23 cellular contexts compared by ENCODE assay signal in the genomic region with DNA sequence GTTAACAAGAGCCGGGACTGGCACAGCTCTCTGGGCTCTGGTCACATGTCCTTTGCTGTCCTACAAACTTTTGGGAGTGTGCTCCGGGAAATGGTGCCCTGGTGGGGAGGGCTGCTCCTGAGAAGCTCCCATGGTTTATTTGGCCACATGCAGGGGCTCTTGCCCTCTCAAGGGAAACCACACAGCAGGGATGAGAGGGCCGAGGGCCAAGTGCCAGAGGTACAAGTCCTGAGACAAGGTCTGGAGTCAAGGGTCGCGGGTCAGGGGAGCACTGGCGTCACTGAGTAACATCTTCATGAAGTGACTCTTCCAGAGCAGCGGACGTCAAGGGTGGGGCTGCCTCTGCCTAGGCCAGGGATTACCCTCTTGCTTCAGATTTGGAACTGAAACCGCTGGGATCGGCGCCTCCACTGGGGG.
"Had no signal": no experiment of that assay in that cellular context is flagged by ENCODE, and none has a peak within 500 bp of the region (broad histone marks: within the 10 kb centered on the region; RNA-seq: fewer than 3 reads in every experiment).

No MANE protein-coding gene starts in this region.

- H3K4me3 Mint-ChIP-seq: mesothelial cell of epicardium had no signal

- H3K27ac ChIP-seq: coronary artery, dorsolateral prefrontal cortex, esophagus squamous epithelium, gastrocnemius medialis, heart right ventricle, left lung, lower lobe of right lung had no signal

- H3K4me3 ChIP-seq: coronary artery, dorsolateral prefrontal cortex, esophagus squamous epithelium, gastrocnemius medialis, heart right ventricle, left lung, lower lobe of right lung, mucosa of descending colon had no signal

- H3K27ac Mint-ChIP-seq: mesothelial cell of epicardium had no signal

- H3K4me1 Mint-ChIP-seq: mesothelial cell of epicardium had no signal

- H3K4me1 ChIP-seq: esophagus squamous epithelium, gastrocnemius medialis, heart right ventricle, left lung, lower lobe of right lung had no signal

- FAIRE-seq: colon, endothelial cell of umbilical vein, islet of Langerhans, keratinocyte had no signal

- H3K36me3 ChIP-seq: esophagus squamous epithelium, gastrocnemius medialis, heart right ventricle, left lung, lower lobe of right lung had no signal

- H3K27me3 ChIP-seq: gastrocnemius medialis had no signal

- DNase-seq: dermis blood vessel endothelial cell; dorsolateral prefrontal cortex; effector CD4-positive, alpha-beta T cell; effector memory CD4-positive, alpha-beta T cell; esophagus squamous epithelium; foreskin fibroblast; foreskin melanocyte; gastrocnemius medialis; glutamatergic neuron; heart right ventricle; hippocampal formation; left cardiac atrium; left lung; left ventricle myocardium superior; lower lobe of right lung; mesenchymal stem cell; mucosa of descending colon had no signal

- ATAC-seq: gastrocnemius medialis, heart right ventricle, left cardiac atrium, left lung, left ventricle myocardium superior, lower lobe of right lung, mucosa of descending colon had no signal

- H3K36me3 Mint-ChIP-seq: mesothelial cell of epicardium had no signal

- H3K9me3 ChIP-seq: esophagus squamous epithelium, gastrocnemius medialis, lower lobe of right lung, mucosa of descending colon had no signal
